Comparison of ENCODE assay signal across 1 cellular context in the genomic region with DNA sequence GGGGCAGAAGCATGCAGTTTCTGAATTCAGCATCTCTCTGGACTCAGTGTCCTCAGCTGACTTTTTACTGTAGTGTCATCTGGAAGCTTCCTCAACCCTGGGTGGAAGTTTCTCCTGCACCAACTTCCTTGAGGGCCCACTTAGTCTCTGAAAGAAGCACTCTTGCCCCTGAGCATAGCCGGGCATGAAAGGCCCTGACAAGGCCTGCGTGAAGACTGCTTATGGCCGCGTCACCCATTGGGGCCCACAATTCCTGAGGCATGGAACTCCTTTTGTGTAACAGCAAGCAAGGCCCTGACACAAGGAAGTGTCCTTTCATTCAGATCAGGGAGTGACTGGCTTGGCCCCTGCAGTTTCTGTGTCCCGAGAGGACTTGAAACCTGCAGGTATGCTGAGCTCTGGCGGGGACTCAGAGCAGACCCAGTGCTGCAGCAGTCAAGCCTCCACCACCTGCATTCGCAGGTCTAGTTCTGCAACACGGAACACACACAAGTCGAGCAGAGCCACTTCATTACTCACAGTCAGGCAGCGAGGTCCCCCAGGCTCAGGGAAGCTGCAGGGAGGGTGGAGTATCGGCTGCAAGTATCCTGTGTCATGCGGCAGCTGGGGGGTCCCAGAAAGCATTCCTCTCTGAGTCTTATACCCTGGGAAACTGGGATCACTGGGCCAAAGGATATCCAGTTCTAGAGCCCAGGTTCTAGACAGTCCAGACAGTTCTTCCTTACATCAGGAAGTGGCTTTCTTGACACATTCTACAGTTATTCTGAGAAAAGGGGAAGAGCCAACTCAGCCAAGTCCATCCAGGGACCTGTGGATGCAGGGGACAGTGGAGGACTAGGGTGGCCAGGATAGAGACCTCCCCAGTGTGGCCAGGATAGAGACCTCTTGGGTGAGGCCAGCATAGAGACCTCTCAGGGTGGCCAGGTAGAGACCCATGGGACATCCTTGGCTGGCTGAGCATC.
A peak's percentile ranks its signal among the peaks of the same experiment; 100 is the strongest.
TF ChIP-seq lines count a peak whose summit lies in the region.

No MANE protein-coding gene starts in this region.

TF ChIP-seq in K562, 482 proteins besides CTCF, POLR2A, EP300 and RAD21:
- no peak for TF ChIP-seq NR4A1 (CRISPR knock-in tag; IDR thresholded peaks at IDR 0.05)
- no peak for TF ChIP-seq NR4A1 (tag; IDR thresholded peaks at IDR 0.05)
- peak; percentile 23; the same call in 1 of the 2 replicates for TF ChIP-seq SPI1 (IDR thresholded peaks at IDR 0.05; ENCODE audit: borderline replicate concordance, low read depth, low read length)
- TF ChIP-seq ZNF12 (CRISPR knock-in tag; IDR thresholded peaks at IDR 0.05): no peak
- no peak for TF ChIP-seq SNRNP70 (optimal IDR thresholded peaks at IDR 0.05; ENCODE audit: low read depth, low read length)
- TF ChIP-seq ZNF239 (CRISPR knock-in tag; IDR thresholded peaks at IDR 0.05): peak; percentile 96
- TF ChIP-seq, protein P1, sequence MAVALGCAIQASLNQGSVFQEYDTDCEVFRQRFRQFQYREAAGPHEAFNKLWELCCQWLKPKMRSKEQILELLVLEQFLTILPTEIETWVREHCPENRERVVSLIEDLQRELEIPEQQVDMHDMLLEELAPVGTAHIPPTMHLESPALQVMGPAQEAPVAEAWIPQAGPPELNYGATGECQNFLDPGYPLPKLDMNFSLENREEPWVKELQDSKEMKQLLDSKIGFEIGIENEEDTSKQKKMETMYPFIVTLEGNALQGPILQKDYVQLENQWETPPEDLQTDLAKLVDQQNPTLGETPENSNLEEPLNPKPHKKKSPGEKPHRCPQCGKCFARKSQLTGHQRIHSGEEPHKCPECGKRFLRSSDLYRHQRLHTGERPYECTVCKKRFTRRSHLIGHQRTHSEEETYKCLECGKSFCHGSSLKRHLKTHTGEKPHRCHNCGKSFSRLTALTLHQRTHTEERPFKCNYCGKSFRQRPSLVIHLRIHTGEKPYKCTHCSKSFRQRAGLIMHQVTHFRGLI (CRISPR knock-in tag; IDR thresholded peaks at IDR 0.05): no peak
- no peak for TF ChIP-seq NFXL1 (CRISPR knock-in tag; IDR thresholded peaks at IDR 0.05)
- no peak for TF ChIP-seq OTX1 (CRISPR knock-in tag; IDR thresholded peaks at IDR 0.05)
